ENCODE assay signal across 2 cellular contexts in the genomic region with DNA sequence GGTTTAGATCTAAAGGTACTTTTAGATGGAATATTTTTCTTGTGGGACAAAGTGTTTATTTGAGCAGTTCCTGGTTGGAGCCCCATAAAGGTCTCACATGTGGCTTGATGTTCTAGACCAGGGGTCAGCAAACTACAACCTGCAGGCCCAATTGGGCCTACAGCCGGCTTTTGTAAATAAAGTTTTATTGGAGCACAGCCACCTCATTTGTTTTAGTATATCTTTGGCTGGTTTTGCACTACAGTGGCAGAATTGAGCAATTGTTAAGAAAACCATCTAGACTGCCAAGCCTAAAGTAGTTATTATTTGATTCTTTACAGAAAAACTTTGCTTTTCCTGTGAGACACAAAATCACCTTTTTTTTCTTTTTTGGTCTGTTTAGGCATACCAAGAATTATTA.
TF ChIP-seq lines count a peak whose summit lies in the region.

No MANE protein-coding gene starts in this region.

TF ChIP-seq in IMR-90, 13 proteins besides CTCF, POLR2A, EP300 and RAD21:
- TF ChIP-seq CEBPB (IDR thresholded peaks at IDR 0.05; ENCODE audit: low read depth, low read length): no peak
- no peak for TF ChIP-seq FOS (IDR thresholded peaks at IDR 0.05; ENCODE audit: low read depth, low read length)
- TF ChIP-seq MXI1 (IDR thresholded peaks at IDR 0.05; ENCODE audit: borderline replicate concordance, low read depth, low read length): no peak
- no peak for TF ChIP-seq USF2 (IDR thresholded peaks at IDR 0.05; ENCODE audit: low read depth, low read length)
- no peak for TF ChIP-seq SMC3 (IDR thresholded peaks at IDR 0.05; ENCODE audit: low read depth, low read length)
- TF ChIP-seq BHLHE40 (IDR thresholded peaks at IDR 0.05; ENCODE audit: low read depth, low read length): no peak
- TF ChIP-seq MAFK (IDR thresholded peaks at IDR 0.05; ENCODE audit: low read depth, low read length): no peak
- no peak for TF ChIP-seq RFX5 (IDR thresholded peaks at IDR 0.05; ENCODE audit: low read depth, low read length)
- TF ChIP-seq MAZ (IDR thresholded peaks at IDR 0.05; ENCODE audit: borderline replicate concordance, low read depth, low read length): no peak
- no peak for TF ChIP-seq ELK1 (IDR thresholded peaks at IDR 0.05; ENCODE audit: borderline replicate concordance, low read depth, low read length)
- TF ChIP-seq NFE2L2 (IDR thresholded peaks at IDR 0.05; ENCODE audit: low read depth, low read length): no peak
- no peak for TF ChIP-seq RCOR1 (IDR thresholded peaks at IDR 0.05; ENCODE audit: insufficient replicate concordance, low read length)
- TF ChIP-seq CHD1 (IDR thresholded peaks at IDR 0.05; ENCODE audit: low read depth, low read length): no peak
TF ChIP-seq in IMR-90: peak in this region for 0.

TF ChIP-seq in HepG2, 621 proteins besides CTCF, POLR2A, EP300 and RAD21:
- no peak for TF ChIP-seq ZC3H13 (CRISPR knock-in tag; IDR thresholded peaks at IDR 0.05)
- TF ChIP-seq, protein P1, sequence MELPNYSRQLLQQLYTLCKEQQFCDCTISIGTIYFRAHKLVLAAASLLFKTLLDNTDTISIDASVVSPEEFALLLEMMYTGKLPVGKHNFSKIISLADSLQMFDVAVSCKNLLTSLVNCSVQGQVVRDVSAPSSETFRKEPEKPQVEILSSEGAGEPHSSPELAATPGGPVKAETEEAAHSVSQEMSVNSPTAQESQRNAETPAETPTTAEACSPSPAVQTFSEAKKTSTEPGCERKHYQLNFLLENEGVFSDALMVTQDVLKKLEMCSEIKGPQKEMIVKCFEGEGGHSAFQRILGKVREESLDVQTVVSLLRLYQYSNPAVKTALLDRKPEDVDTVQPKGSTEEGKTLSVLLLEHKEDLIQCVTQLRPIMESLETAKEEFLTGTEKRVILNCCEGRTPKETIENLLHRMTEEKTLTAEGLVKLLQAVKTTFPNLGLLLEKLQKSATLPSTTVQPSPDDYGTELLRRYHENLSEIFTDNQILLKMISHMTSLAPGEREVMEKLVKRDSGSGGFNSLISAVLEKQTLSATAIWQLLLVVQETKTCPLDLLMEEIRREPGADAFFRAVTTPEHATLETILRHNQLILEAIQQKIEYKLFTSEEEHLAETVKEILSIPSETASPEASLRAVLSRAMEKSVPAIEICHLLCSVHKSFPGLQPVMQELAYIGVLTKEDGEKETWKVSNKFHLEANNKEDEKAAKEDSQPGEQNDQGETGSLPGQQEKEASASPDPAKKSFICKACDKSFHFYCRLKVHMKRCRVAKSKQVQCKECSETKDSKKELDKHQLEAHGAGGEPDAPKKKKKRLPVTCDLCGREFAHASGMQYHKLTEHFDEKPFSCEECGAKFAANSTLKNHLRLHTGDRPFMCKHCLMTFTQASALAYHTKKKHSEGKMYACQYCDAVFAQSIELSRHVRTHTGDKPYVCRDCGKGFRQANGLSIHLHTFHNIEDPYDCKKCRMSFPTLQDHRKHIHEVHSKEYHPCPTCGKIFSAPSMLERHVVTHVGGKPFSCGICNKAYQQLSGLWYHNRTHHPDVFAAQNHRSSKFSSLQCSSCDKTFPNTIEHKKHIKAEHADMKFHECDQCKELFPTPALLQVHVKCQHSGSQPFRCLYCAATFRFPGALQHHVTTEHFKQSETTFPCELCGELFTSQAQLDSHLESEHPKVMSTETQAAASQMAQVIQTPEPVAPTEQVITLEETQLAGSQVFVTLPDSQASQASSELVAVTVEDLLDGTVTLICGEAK (IDR thresholded peaks at IDR 0.05): no peak
- TF ChIP-seq, protein P1 (CRISPR knock-in tag; IDR thresholded peaks at IDR 0.05): 0 out of 2 replicates have a peak, but pooled peaks have one; percentile 42
